15 cellular contexts compared by ENCODE assay signal in the genomic region with DNA sequence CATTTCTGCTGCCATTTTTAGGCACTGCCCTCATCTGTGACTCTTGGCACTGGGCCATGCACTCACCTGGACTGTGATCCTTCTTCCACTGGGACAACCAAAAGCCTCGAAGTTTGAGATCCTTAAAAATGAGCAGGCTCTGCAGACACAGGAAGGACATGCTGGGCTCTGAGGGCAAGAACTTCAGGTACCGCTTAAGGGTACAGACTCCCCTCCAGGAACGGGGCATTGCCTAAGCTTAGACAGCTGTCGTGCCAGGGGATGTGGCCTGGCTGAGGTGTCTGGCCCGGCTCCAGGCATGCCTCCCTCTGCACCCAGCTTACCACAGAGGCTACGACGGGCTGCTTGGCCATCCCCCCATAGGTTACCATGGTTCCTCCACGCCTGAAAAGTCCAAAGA. TPM values are rescaled to one million over a fixed set of nuclear protein-coding genes. Genes with fewer than 3 reads are reported as not detected.
DNase-seq lines count a peak whose midpoint lies in the region; ATAC-seq and TF ChIP-seq lines count a peak whose summit lies in the region.
"Had no signal": no experiment of that assay in that cellular context is flagged by ENCODE, and none has a peak within 500 bp of the region (broad histone marks: within the 10 kb centered on the region; RNA-seq: fewer than 3 reads in every experiment).

No MANE protein-coding gene starts in this region.

- H3K36me3 Mint-ChIP-seq in activated naive CD8-positive, alpha-beta T cell treated with anti-CD3 and anti-CD28 coated beads, Interleukin-2, amount 10 ng/mL, durations not matched to agents 7 days and 5 days = no peaks in the 10 kb centered on the region
- H3K36me3 Mint-ChIP-seq in activated naive CD8-positive, alpha-beta T cell treated with anti-CD3 and anti-CD28 coated beads, Interleukin-2, amount 50 U/mL, for 24 hours (ENCODE audit: low read depth) = peaks cover 25% of the 10 kb centered on the region
- peaks cover 19% of the 10 kb centered on the region for H3K36me3 Mint-ChIP-seq in endothelial cell (ENCODE audit: low read depth, unreplicated experiment)

- H3K9me3 ChIP-seq in mammary epithelial cell (replicated peaks; ENCODE audit: insufficient read depth, low read length) = no peaks in the 10 kb centered on the region
- H3K9me3 ChIP-seq in testis = no peaks in the 10 kb centered on the region
- H3K9me3 ChIP-seq: A549, colonic mucosa had no signal

- H4K20me1 ChIP-seq in mammary epithelial cell (ENCODE audit: insufficient read depth, low read length) = no peaks in the 10 kb centered on the region

- H3K9ac ChIP-seq in mammary epithelial cell (ENCODE audit: insufficient read depth, low read length) = no peak overlapping the region

- peak overlapping the region; percentile 18 for H3K4me2 ChIP-seq in mammary epithelial cell (ENCODE audit: insufficient read depth, low read depth, low read length)
- H3K4me2 ChIP-seq: A549 had no signal

- POLR2A ChIA-PET in activated naive CD8-positive, alpha-beta T cell treated with anti-CD3 and anti-CD28 coated beads, Interleukin-2, amount 10 ng/mL, durations not matched to agents 7 days and 5 days (lab: Charles Lee) = interaction anchor here (2.9 kb wide), 1 partner anchor 14 kb away, joined by 18 read pairs; a partner anchor contains a TSS

- H3K27ac ChIP-seq in mammary epithelial cell (ENCODE audit: insufficient read depth, low read depth, low read length) (peak overlapping the region; percentile 41), testis (no peak overlapping the region)
- H3K27ac ChIP-seq: A549, colonic mucosa had no signal

- H3K27me3 ChIP-seq in mammary epithelial cell (ENCODE audit: insufficient read depth, low read length) (no peaks in the 10 kb centered on the region), testis (no peaks in the 10 kb centered on the region)
- H3K27me3 ChIP-seq: colonic mucosa had no signal

- H3K4me3 ChIP-seq in mammary epithelial cell (replicated peaks in 1 of 3; ENCODE audit: insufficient read depth in 1 of 3, low read depth in 2 of 3, low read length in 3 of 3) (no peak overlapping the region), testis (no peak overlapping the region)
- H3K4me3 ChIP-seq: A549, colonic mucosa had no signal

- 7% methylated on average over 8 of the region's 8 CpGs for WGBS in mammary epithelial cell (ENCODE audit: low coverage, missing lambda C conversion rate)
- WGBS in testis, 2 donors = 81 to 90% methylated on average over 4 to 8 of the region's 8 CpGs

- CTCF ChIA-PET in mammary epithelial cell (lab: Charles Lee; ENCODE audit: low non-redundant PET) = no interaction called here

- H3K4me1 ChIP-seq in mammary epithelial cell (ENCODE audit: insufficient read depth, low read length) (peaks cover 27% of the 10 kb centered on the region), testis (no peaks in the 10 kb centered on the region)
- H3K4me1 ChIP-seq: colonic mucosa had no signal

- no peak for ATAC-seq in activated naive CD8-positive, alpha-beta T cell treated with anti-CD3 and anti-CD28 coated beads, Interleukin-2, amount 10 ng/mL, durations not matched to agents 7 days and 5 days (ENCODE audit: low read depth)
- no peak for ATAC-seq in activated naive CD8-positive, alpha-beta T cell treated with anti-CD3 and anti-CD28 coated beads, Interleukin-2, amount 50 U/mL, for 24 hours
- ATAC-seq in sciatic nerve = no peak
- ATAC-seq: A549; activated CD8-positive, alpha-beta T cell treated with anti-CD3 and anti-CD28 coated beads for 36 hours had no signal

- TF ChIP-seq CTCF in mammary epithelial cell (conservative IDR thresholded peaks at IDR 0.05 in 1 of 2, IDR thresholded peaks at IDR 0.05 in 1 of 2; ENCODE audit: extremely low read depth in 1 of 2, insufficient read depth in 1 of 2, low read depth in 1 of 2, low read length in 2 of 2) (no peak), endothelial cell (IDR thresholded peaks at IDR 0.05; ENCODE audit: unreplicated experiment) (no peak), testis (IDR thresholded peaks at IDR 0.05) (no peak)

- H3K27ac Mint-ChIP-seq in activated naive CD8-positive, alpha-beta T cell treated with anti-CD3 and anti-CD28 coated beads, Interleukin-2, amount 10 ng/mL, durations not matched to agents 7 days and 5 days = no peak overlapping the region
- no peak overlapping the region for H3K27ac Mint-ChIP-seq in activated naive CD8-positive, alpha-beta T cell treated with anti-CD3 and anti-CD28 coated beads, Interleukin-2, amount 50 U/mL, for 24 hours
- H3K27ac Mint-ChIP-seq in endothelial cell (ENCODE audit: unreplicated experiment) = no peak overlapping the region
- H3K27ac Mint-ChIP-seq: activated CD8-positive, alpha-beta T cell treated with anti-CD3 and anti-CD28 coated beads for 36 hours had no signal

- H3K4me1 Mint-ChIP-seq in activated naive CD8-positive, alpha-beta T cell treated with anti-CD3 and anti-CD28 coated beads, Interleukin-2, amount 10 ng/mL, durations not matched to agents 7 days and 5 days = peaks cover 2% of the 10 kb centered on the region
- H3K4me1 Mint-ChIP-seq in activated naive CD8-positive, alpha-beta T cell treated with anti-CD3 and anti-CD28 coated beads, Interleukin-2, amount 50 U/mL, for 24 hours = peaks cover under 1% of the 10 kb centered on the region
- no peaks in the 10 kb centered on the region for H3K4me1 Mint-ChIP-seq in endothelial cell (ENCODE audit: unreplicated experiment)

- H3K79me2 ChIP-seq in mammary epithelial cell (ENCODE audit: insufficient read depth, low read length) = no peaks in the 10 kb centered on the region

- H2AFZ ChIP-seq in mammary epithelial cell (ENCODE audit: low read depth, low read length) = no peak overlapping the region

- H3K9me3 Mint-ChIP-seq in activated naive CD8-positive, alpha-beta T cell treated with anti-CD3 and anti-CD28 coated beads, Interleukin-2, amount 10 ng/mL, durations not matched to agents 7 days and 5 days = no peaks in the 10 kb centered on the region
- H3K9me3 Mint-ChIP-seq in activated naive CD8-positive, alpha-beta T cell treated with anti-CD3 and anti-CD28 coated beads, Interleukin-2, amount 50 U/mL, for 24 hours = no peaks in the 10 kb centered on the region
- no peaks in the 10 kb centered on the region for H3K9me3 Mint-ChIP-seq in endothelial cell (ENCODE audit: unreplicated experiment)
- H3K9me3 Mint-ChIP-seq: activated CD8-positive, alpha-beta T cell treated with anti-CD3 and anti-CD28 coated beads for 36 hours had no signal

- peak; percentile 25 for DNase-seq in activated naive CD8-positive, alpha-beta T cell treated with anti-CD3 and anti-CD28 coated beads, Interleukin-2, amount 10 ng/mL, durations not matched to agents 7 days and 5 days
- no peak for DNase-seq in activated naive CD8-positive, alpha-beta T cell treated with anti-CD3 and anti-CD28 coated beads, Interleukin-2, amount 50 U/mL, for 24 hours
- peak; percentile 72 for DNase-seq in NCI-H1105 treated with DMSO at 0.1 percent for 48 hours (lab: John Stamatoyannopoulos, UW)
- DNase-seq in mammary epithelial cell = peak; percentile 60
- peak; percentile 58 for DNase-seq in sciatic nerve (ENCODE audit: low spot score)
- no peak for DNase-seq in endothelial cell (ENCODE audit: low spot score)
- no peak for DNase-seq in stimulated activated CD4-positive, alpha-beta T cell treated with anti-CD3 and anti-CD28 coated beads, Interleukin-4, amount 100 ng/mL, for 1 hour
- DNase-seq in testis = no peak
- DNase-seq: activated CD8-positive, alpha-beta T cell treated with anti-CD3 and anti-CD28 coated beads for 36 hours; colonic mucosa; KG1; midbrain; NCI-H1694; NCI-H510A treated with DMSO at 0.1 percent for 48 hours had no signal

- in situ Hi-C loops in mammary epithelial cell (cut with MboI; ENCODE audit: low sequenced_read_pairs in 2 of 2) = loop anchor here (5.0 to 10.0 kb wide), 2 partner anchors 311 to 314 kb away; no protein-coding TSS in a partner anchor

- TF ChIP-seq POLR2A in testis (IDR thresholded peaks at IDR 0.05) = no peak

- H3K27me3 Mint-ChIP-seq in activated naive CD8-positive, alpha-beta T cell treated with anti-CD3 and anti-CD28 coated beads, Interleukin-2, amount 10 ng/mL, durations not matched to agents 7 days and 5 days = no peaks in the 10 kb centered on the region
- no peaks in the 10 kb centered on the region for H3K27me3 Mint-ChIP-seq in activated naive CD8-positive, alpha-beta T cell treated with anti-CD3 and anti-CD28 coated beads, Interleukin-2, amount 50 U/mL, for 24 hours
- H3K27me3 Mint-ChIP-seq in endothelial cell (ENCODE audit: unreplicated experiment) = peaks cover 3% of the 10 kb centered on the region
- H3K27me3 Mint-ChIP-seq: activated CD8-positive, alpha-beta T cell treated with anti-CD3 and anti-CD28 coated beads for 36 hours had no signal

- H3K36me3 ChIP-seq in mammary epithelial cell (ENCODE audit: insufficient read depth, low read length) (peaks cover 4% of the 10 kb centered on the region), testis (ENCODE audit: low read depth, missing control alignments) (no peaks in the 10 kb centered on the region)
- H3K36me3 ChIP-seq: colonic mucosa had no signal

- dilution Hi-C loops in mammary epithelial cell (cut with HindIII; ENCODE audit: low sequenced_read_pairs) = loop anchor here (5.0 kb wide), 1 partner anchor 89 kb away; no protein-coding TSS in a partner anchor

- intact Hi-C loops in mammary epithelial cell (cut with micrococcal nuclease) (no loop called here), sciatic nerve (cut with DNase I) (no loop called here), testis (cut with DNase I; ENCODE audit: low total_unique reads) (no loop called here)

- no TSS peak for BruUV-seq in mammary epithelial cell (replicated peaks; lab: Mats Ljungman, UMichigan)

- no peak overlapping the region for H3K4me3 Mint-ChIP-seq in activated naive CD8-positive, alpha-beta T cell treated with anti-CD3 and anti-CD28 coated beads, Interleukin-2, amount 10 ng/mL, durations not matched to agents 7 days and 5 days
- no peak overlapping the region for H3K4me3 Mint-ChIP-seq in activated naive CD8-positive, alpha-beta T cell treated with anti-CD3 and anti-CD28 coated beads, Interleukin-2, amount 50 U/mL, for 24 hours
- H3K4me3 Mint-ChIP-seq in endothelial cell (ENCODE audit: unreplicated experiment) = no peak overlapping the region
- H3K4me3 Mint-ChIP-seq: activated CD8-positive, alpha-beta T cell treated with anti-CD3 and anti-CD28 coated beads for 36 hours had no signal

RNA-seq across cellular contexts. Expression of a gene that starts 14.2 kb away (rescaled TPM):
- total RNA-seq in activated naive CD8-positive, alpha-beta T cell treated with anti-CD3 and anti-CD28 coated beads, Interleukin-2, amount 10 ng/mL, durations not matched to agents 7 days and 5 days = 100 to 1,000 TPM; 119 to 129 TPM
- total RNA-seq in mammary epithelial cell (10 to 100 TPM; 22.5 to 93.1 TPM), sciatic nerve (95.0 TPM), endothelial cell (ENCODE audit: unreplicated experiment) (68.6 TPM), testis (10 to 100 TPM; 77.1 to 81.7 TPM)
- polyA plus RNA-seq in mammary epithelial cell (42.9 TPM), testis (ENCODE audit: insufficient read depth, low read depth, low replicate concordance) (63.2 TPM)
- 22.4 TPM for polyA minus RNA-seq in mammary epithelial cell

RNA-seq across cellular contexts. Expression of a gene that starts 34.9 kb away (rescaled TPM):
- total RNA-seq in activated naive CD8-positive, alpha-beta T cell treated with anti-CD3 and anti-CD28 coated beads, Interleukin-2, amount 10 ng/mL, durations not matched to agents 7 days and 5 days = 10 to 100 TPM; 17.0 to 17.1 TPM
- total RNA-seq in mammary epithelial cell (10 to 100 TPM; 28.7 to 35.4 TPM), sciatic nerve (22.6 TPM), endothelial cell (ENCODE audit: unreplicated experiment) (20.2 TPM), testis (10 to 100 TPM; 37.3 to 38.9 TPM)
- polyA plus RNA-seq in mammary epithelial cell (31.3 TPM), testis (ENCODE audit: insufficient read depth, low read depth, low replicate concordance) (33.7 TPM)
- 41.2 TPM for polyA minus RNA-seq in mammary epithelial cell

RNA-seq across cellular contexts. Expression of a gene that starts 40.4 kb away (rescaled TPM):
- total RNA-seq in activated naive CD8-positive, alpha-beta T cell treated with anti-CD3 and anti-CD28 coated beads, Interleukin-2, amount 10 ng/mL, durations not matched to agents 7 days and 5 days = under 1 TPM; 0.54 to 0.69 TPM
- total RNA-seq in mammary epithelial cell (10 to 100 TPM; 38.9 to 46.3 TPM), sciatic nerve (83.9 TPM), endothelial cell (ENCODE audit: unreplicated experiment) (19.0 TPM), testis (10 to 100 TPM; 21.7 to 39.1 TPM)
- polyA plus RNA-seq in mammary epithelial cell (29.4 TPM), testis (ENCODE audit: insufficient read depth, low read depth, low replicate concordance) (13.3 TPM)
- polyA minus RNA-seq in mammary epithelial cell = 53.0 TPM

Comparison
In these comparisons a context has a peak if more than half of its experiments do, and no peak if none do; other contexts are left out.
1. DNase-seq: peak in activated naive CD8-positive, alpha-beta T cell treated with anti-CD3 and anti-CD28 coated beads, Interleukin-2, amount 10 ng/mL, durations not matched to agents 7 days and 5 days (single experiment), NCI-H1105 treated with DMSO at 0.1 percent for 48 hours (single experiment), mammary epithelial cell (single experiment) and sciatic nerve (single experiment); none in activated naive CD8-positive, alpha-beta T cell treated with anti-CD3 and anti-CD28 coated beads, Interleukin-2, amount 50 U/mL, for 24 hours (single experiment), endothelial cell (single experiment), stimulated activated CD4-positive, alpha-beta T cell treated with anti-CD3 and anti-CD28 coated beads, Interleukin-4, amount 100 ng/mL, for 1 hour (single experiment) and testis (single experiment).
2. RNA of a gene that starts 40.4 kb away (total RNA-seq): 83.9 TPM in sciatic nerve (single experiment), 38.9 to 46.3 TPM in mammary epithelial cell, 21.7 to 39.1 TPM in testis and 19.0 TPM in endothelial cell (single experiment); 0.54 to 0.69 TPM in activated naive CD8-positive, alpha-beta T cell treated with anti-CD3 and anti-CD28 coated beads, Interleukin-2, amount 10 ng/mL, durations not matched to agents 7 days and 5 days; every median in the first group is over 10 times any median in the second.